In genomic region chr5:157652377-157652692, GRCh38 we compare ENCODE assay signal across 9 cellular contexts. TPM values are rescaled to one million over a fixed set of nuclear protein-coding genes. Genes with fewer than 3 reads are reported as not detected.
A peak's percentile ranks its signal among the peaks of the same experiment; 100 is the strongest.
DNase-seq lines count a peak whose midpoint lies in the region; ATAC-seq, FAIRE-seq and TF ChIP-seq lines count a peak whose summit lies in the region.
"Had no signal": no experiment of that assay in that cellular context is flagged by ENCODE, and none has a peak within 500 bp of the region (broad histone marks: within the 10 kb centered on the region; RNA-seq: fewer than 3 reads in every experiment).

SOX30 (minus strand) TSS chr5:157652438; CDS start chr5:157652078, 360 bp downstream.

- BruUV-seq in OCI-LY7 (replicated peaks; lab: Mats Ljungman, UMichigan), result no TSS peak

- H3K4me2 ChIP-seq in Karpas-422 (ENCODE audit: low read depth, low read length, poor library complexity, severe bottlenecking) (peak within 1 kb of the TSS; percentile 73), neuronal stem cell (ENCODE audit: insufficient read depth, low read length, poor library complexity, severe bottlenecking) (peak within 1 kb of the TSS; percentile 45), OCI-LY7 (ENCODE audit: low read length) (no peak within 1 kb of the TSS)

- H3K9me3 ChIP-seq in Karpas-422 (ENCODE audit: low read length), result no peaks in the 10 kb centered on the region
- H3K9me3 ChIP-seq in neuronal stem cell (replicated peaks in 1 of 2; ENCODE audit: control insufficient read depth in 2 of 2, insufficient read depth in 1 of 2, low read depth in 1 of 2, low read length in 2 of 2), result peaks cover 5 to 19% of the 10 kb centered on the region in 2 donors
- H3K9me3 ChIP-seq in OCI-LY7 (ENCODE audit: low read length), result peaks cover 23% of the 10 kb centered on the region

- H3K9ac ChIP-seq in Karpas-422 (ENCODE audit: low read length) (peak within 1 kb of the TSS; percentile 50), neuronal stem cell (ENCODE audit: low read depth, low read length, poor library complexity) (peak within 1 kb of the TSS; percentile 60)

- no peak within 1 kb of the TSS for H4K91ac ChIP-seq in neuronal stem cell (ENCODE audit: low read depth, low read length, poor library complexity)

- H4K20me1 ChIP-seq in Karpas-422 (ENCODE audit: insufficient read depth, low read depth, low read length), result no peaks in the 10 kb centered on the region
- no peaks in the 10 kb centered on the region for H4K20me1 ChIP-seq in OCI-LY7 (ENCODE audit: insufficient read depth, low read length)

- CTCF ChIA-PET in OCI-LY7 (lab: Charles Lee; ENCODE audit: unreplicated experiment), result no interaction called here

- H3K23ac ChIP-seq in neuronal stem cell (ENCODE audit: low read depth, low read length, poor library complexity), result peak within 1 kb of the TSS; percentile 91

- peak within 1 kb of the TSS; percentile 50 for H4K8ac ChIP-seq in neuronal stem cell (ENCODE audit: low read depth, low read length)

- H2BK12ac ChIP-seq in neuronal stem cell (ENCODE audit: low read length), result no peak within 1 kb of the TSS

- no peak for FAIRE-seq in D721Med (lab: Jason Lieb, UNC)

- H3K27ac Mint-ChIP-seq in endothelial cell (ENCODE audit: unreplicated experiment), result no peak within 1 kb of the TSS

- POLR2A ChIA-PET in OCI-LY7 (lab: Charles Lee), result no interaction called here

- WGBS in neuronal stem cell (ENCODE audit: extremely low coverage in 2 of 2, insufficient read length in 2 of 2, insufficient replicate concordance in 1 of 2), 2 donors, result no CpG with 5 or more reads among the region's 15 CpGs

- H3K27ac ChIP-seq in Karpas-422 (ENCODE audit: low read length) (no peak within 1 kb of the TSS), neuronal stem cell (replicated peaks; ENCODE audit: low read length) (no peak within 1 kb of the TSS), OCI-LY7 (ENCODE audit: low read depth, low read length, poor library complexity, severe bottlenecking) (no peak within 1 kb of the TSS)

- intact Hi-C loops in OCI-LY7 (cut with micrococcal nuclease; ENCODE audit: unreplicated experiment), result no loop called here

- H3K14ac ChIP-seq in neuronal stem cell (ENCODE audit: low read length), result no peak within 1 kb of the TSS

- H3K27me3 ChIP-seq in Karpas-422 (ENCODE audit: low read length) (no peaks in the 10 kb centered on the region; the same call in 1 of the 2 replicates), neuronal stem cell (ENCODE audit: control insufficient read depth in 3 of 3, insufficient read depth in 3 of 3, low read depth in 1 of 3, low read length in 3 of 3) (no peaks in the 10 kb centered on the region)

- peak within 1 kb of the TSS; percentile 85 for H3K18ac ChIP-seq in neuronal stem cell (ENCODE audit: low read length)

- H3K9me2 ChIP-seq in Karpas-422 (replicated peaks; ENCODE audit: insufficient read depth, low read length), result no peaks in the 10 kb centered on the region
- no peaks in the 10 kb centered on the region for H3K9me2 ChIP-seq in OCI-LY7 (ENCODE audit: insufficient read depth, low read length)

- H3K9me3 Mint-ChIP-seq in endothelial cell (ENCODE audit: unreplicated experiment), result peaks cover 6% of the 10 kb centered on the region

- H3K36me3 Mint-ChIP-seq in endothelial cell (ENCODE audit: low read depth, unreplicated experiment), result peaks cover 9% of the 10 kb centered on the region

- ATAC-seq in GM21786 (IDR thresholded peaks at IDR 0.05; ENCODE audit: unreplicated experiment), result no peak

- H3K79me2 ChIP-seq in Karpas-422 (ENCODE audit: low read length), result no peaks in the 10 kb centered on the region
- H3K79me2 ChIP-seq in OCI-LY7 (ENCODE audit: insufficient read depth, low read depth, low read length), result no peaks in the 10 kb centered on the region

- no peak within 1 kb of the TSS for H2BK5ac ChIP-seq in neuronal stem cell (ENCODE audit: low read length)

- peak within 1 kb of the TSS; percentile 23 for H3K4ac ChIP-seq in neuronal stem cell (ENCODE audit: low read length)

- H2AK5ac ChIP-seq in neuronal stem cell (ENCODE audit: low read depth, low read length), result peak within 1 kb of the TSS; percentile 37

- H3K79me1 ChIP-seq in neuronal stem cell (ENCODE audit: low read depth, low read length), result no peaks in the 10 kb centered on the region

- H3K4me1 ChIP-seq in Karpas-422 (ENCODE audit: low read length) (peaks cover 9% of the 10 kb centered on the region), neuronal stem cell (ENCODE audit: control insufficient read depth in 2 of 2, insufficient read depth in 1 of 2, low read depth in 1 of 2, low read length in 2 of 2) (peaks cover 0 to 1% of the 10 kb centered on the region in 2 donors), OCI-LY7 (ENCODE audit: insufficient read depth, low read length, poor library complexity, severe bottlenecking) (no peaks in the 10 kb centered on the region)

- H2AFZ ChIP-seq in Karpas-422 (ENCODE audit: low read length) (peak within 1 kb of the TSS; percentile 94), neuronal stem cell (ENCODE audit: low read length) (peak within 1 kb of the TSS; percentile 4), OCI-LY7 (ENCODE audit: low read length) (no peak within 1 kb of the TSS)

- H3K4me3 Mint-ChIP-seq in endothelial cell (ENCODE audit: unreplicated experiment), result peak within 1 kb of the TSS; percentile 68

- no peaks in the 10 kb centered on the region for H3K36me3 ChIP-seq in Karpas-422 (ENCODE audit: insufficient read depth, low read length)
- H3K36me3 ChIP-seq in neuronal stem cell (replicated peaks in 1 of 2; ENCODE audit: control insufficient read depth in 2 of 2, insufficient read depth in 2 of 2, low read length in 2 of 2), result no peaks in the 10 kb centered on the region
- H3K36me3 ChIP-seq in OCI-LY7 (ENCODE audit: insufficient read depth, low read length), result no peaks in the 10 kb centered on the region

- peak within 1 kb of the TSS; percentile 39 for H2BK15ac ChIP-seq in neuronal stem cell (ENCODE audit: low read length)

- H3K4me1 Mint-ChIP-seq in endothelial cell (ENCODE audit: unreplicated experiment), result peaks cover 3% of the 10 kb centered on the region

- TF ChIP-seq CTCF in AG10803 (conservative IDR thresholded peaks at IDR 0.05; ENCODE audit: low read length) (no peak), endothelial cell (IDR thresholded peaks at IDR 0.05; ENCODE audit: unreplicated experiment) (no peak), D721Med (IDR thresholded peaks at IDR 0.05; ENCODE audit: insufficient read depth, missing control alignments) (no peak), OCI-LY7 (conservative IDR thresholded peaks at IDR 0.05; ENCODE audit: low read length) (no peak)

- peak within 1 kb of the TSS; percentile 53 for H3K4me3 ChIP-seq in AG10803 (ENCODE audit: low read length)
- H3K4me3 ChIP-seq in Karpas-422 (ENCODE audit: low read length), result peak within 1 kb of the TSS; percentile 56; the same call in 1 of the 2 replicates
- H3K4me3 ChIP-seq in neuronal stem cell (ENCODE audit: low read length in 2 of 2), result peak within 1 kb of the TSS in 1 of 2 donors; percentile 68
- no peak within 1 kb of the TSS for H3K4me3 ChIP-seq in OCI-LY7 (ENCODE audit: low read depth, low read length, poor library complexity, severe bottlenecking)

- no peak for DNase-seq in AG10803 (ENCODE audit: low read depth)
- DNase-seq in Karpas-422, result no peak
- no peak for DNase-seq in endothelial cell (ENCODE audit: low spot score)
- no peak for DNase-seq in neuronal stem cell (ENCODE audit: low spot score)
- no peak for DNase-seq in D721Med (ENCODE audit: insufficient read length, low spot score)
- no peak for DNase-seq in NCI-H187 treated with DMSO at 0.1 percent for 48 hours (lab: John Stamatoyannopoulos, UW)
- no peak for DNase-seq in OCI-LY7 (ENCODE audit: low spot score)
- DNase-seq: KG1 had no signal

- H2BK120ac ChIP-seq in neuronal stem cell (ENCODE audit: low read depth, low read length), result peak within 1 kb of the TSS; percentile 5

- no peaks in the 10 kb centered on the region for H3K27me3 Mint-ChIP-seq in endothelial cell (ENCODE audit: unreplicated experiment)

RNA-seq across cellular contexts. Expression of gene SOX30, which starts in this region (rescaled TPM):
- not detected in 2 replicates for total RNA-seq in Karpas-422 (2014; rRNA removed; shearing (Covaris generic); ENCODE audit: low replicate concordance)
- 0.15 TPM for total RNA-seq in endothelial cell (ENCODE audit: unreplicated experiment)
- polyA plus RNA-seq in neuronal stem cell (2013, experiment 1 of 2), result 0.29 TPM
- polyA plus RNA-seq in neuronal stem cell (2013, experiment 2 of 2), result 0.32 TPM
- 0.16 TPM in 1 of 2 replicates, not detected in the other for total RNA-seq in OCI-LY7 (2014; rRNA removed; shearing (Covaris generic))
- 0.13 and 0.29 TPM in 2 replicates for total RNA-seq in OCI-LY7 (2022)
